In genomic region chr3:38411591-38411990, GRCh38 we compare ENCODE assay signal across 26 cellular contexts. TPM values are rescaled to one million over a fixed set of nuclear protein-coding genes. Genes with fewer than 3 reads are reported as not detected.
A peak's percentile ranks its signal among the peaks of the same experiment; 100 is the strongest.
DNase-seq lines count a peak whose midpoint lies in the region; ATAC-seq, FAIRE-seq and TF ChIP-seq lines count a peak whose summit lies in the region.
"Had no signal": no experiment of that assay in that cellular context is flagged by ENCODE, and none has a peak within 500 bp of the region (broad histone marks: within the 10 kb centered on the region; RNA-seq: fewer than 3 reads in every experiment).

No MANE protein-coding gene starts in this region.

- ATAC-seq in HepG2: peak; percentile 35
- no peak for ATAC-seq in right lobe of liver
- peak; percentile 69 for ATAC-seq in mucosa of descending colon
- ATAC-seq: GM12878 had no signal

- no peak overlapping the region for H2AFZ ChIP-seq in HepG2 (ENCODE audit: low read length)

- no peak overlapping the region for H3K9ac ChIP-seq in HepG2 (ENCODE audit: insufficient read depth, low read depth, low read length)
- H3K9ac ChIP-seq: BLaER1 had no signal

- H3K27ac ChIP-seq in HepG2 (ENCODE audit: extremely low read length, insufficient read depth, low read length) (no peak overlapping the region), right lobe of liver (no peak overlapping the region), thyroid gland (no peak overlapping the region)
- H3K27ac ChIP-seq: BLaER1 had no signal

- FAIRE-seq in HepG2 (lab: Jason Lieb, UNC): no peak
- FAIRE-seq: A204.1, GM12878, GM12892, GM18507 had no signal

- no peak for TF ChIP-seq RAD21 in HepG2 (CRISPR knock-in tag; IDR thresholded peaks at IDR 0.05)

- BruUV-seq in HepG2 (replicated peaks; lab: Mats Ljungman, UMichigan): no TSS peak

- H3K36me3 ChIP-seq in HepG2 (replicated peaks in 1 of 2; ENCODE audit: control insufficient read depth in 1 of 2, insufficient read depth in 2 of 2, low read length in 2 of 2): peaks cover 2 to 6% of the 10 kb centered on the region in 2 experiments; a peak in 1 of 5 replicates
- peaks cover 0 to 6% (median 0%) of the 10 kb centered on the region in 4 donors for H3K36me3 ChIP-seq in right lobe of liver
- H3K36me3 ChIP-seq in mucosa of descending colon (ENCODE audit: low read depth): no peaks in the 10 kb centered on the region
- no peaks in the 10 kb centered on the region for H3K36me3 ChIP-seq in thyroid gland
- H3K36me3 ChIP-seq: BE2C, BLaER1 had no signal

- DNase-seq in HepG2 (ENCODE audit: low spot score) (no peak), right lobe of liver (no peak), fibroblast of villous mesenchyme (ENCODE audit: low read depth) (peak; percentile 65), mucosa of descending colon (no peak), thyroid gland (no peak)
- no peak for DNase-seq in stimulated activated CD4-positive, alpha-beta T cell treated with anti-CD3 and anti-CD28 coated beads, Interleukin-4, amount 100 ng/mL, for 1 hour
- DNase-seq: 8988T; ACHN; BE2C; C1 segment of cervical spinal cord; CD4-positive, alpha-beta memory T cell; CD4-positive, CD25-positive, alpha-beta regulatory T cell; CD8-positive, alpha-beta memory T cell; COR-L47; DMS 273 treated with DMSO at 0.1 percent for 48 hours; DMS153; DMS53; DMS79; DND-41; EL; GDM1 had no signal

- POLR2A ChIA-PET in HepG2 (lab: Yijun Ruan, JAX): no interaction called here

- H3K4me2 ChIP-seq in HepG2 (ENCODE audit: low read depth, low read length): no peak overlapping the region
- H3K4me2 ChIP-seq: BLaER1 had no signal

- no peaks in the 10 kb centered on the region for H4K20me1 ChIP-seq in HepG2 (ENCODE audit: insufficient read depth, low read length)
- H4K20me1 ChIP-seq: BLaER1 had no signal

- H3K27me3 ChIP-seq in HepG2 (ENCODE audit: control insufficient read depth in 1 of 2, insufficient read depth in 2 of 2, low read length in 2 of 2) (no peaks in the 10 kb centered on the region), right lobe of liver (no peaks in the 10 kb centered on the region), thyroid gland (no peaks in the 10 kb centered on the region)
- H3K27me3 ChIP-seq: BE2C, BLaER1 had no signal

- in situ Hi-C loops in HepG2 (cut with HindIII; ENCODE audit: extremely low pct_ligation_motif_present, low pct_unique_long_range_greater_than_20kb): no loop called here

- no peak for TF ChIP-seq POLR2A in HepG2 (IDR thresholded peaks at IDR 0.05; ENCODE audit: insufficient read depth in 1 of 2, low read depth in 2 of 2, low read length in 2 of 2)
- TF ChIP-seq POLR2A in right lobe of liver (IDR thresholded peaks at IDR 0.05): no peak
- TF ChIP-seq POLR2A in thyroid gland (IDR thresholded peaks at IDR 0.05): no peak

- TF ChIP-seq CTCF in HepG2 (CRISPR knock-in tag; IDR thresholded peaks at IDR 0.05) (no peak), right lobe of liver (IDR thresholded peaks at IDR 0.05) (no peak), fibroblast of villous mesenchyme (IDR thresholded peaks at IDR 0.05; ENCODE audit: insufficient read depth, low read depth, low read length) (no peak), mucosa of descending colon (IDR thresholded peaks at IDR 0.05) (no peak), thyroid gland (IDR thresholded peaks at IDR 0.05) (no peak)

- H3K4me1 ChIP-seq in HepG2 (ENCODE audit: insufficient read depth, low read length): no peaks in the 10 kb centered on the region
- no peaks in the 10 kb centered on the region for H3K4me1 ChIP-seq in right lobe of liver
- no peaks in the 10 kb centered on the region for H3K4me1 ChIP-seq in mucosa of descending colon (ENCODE audit: low read depth)
- H3K4me1 ChIP-seq in thyroid gland: no peaks in the 10 kb centered on the region
- H3K4me1 ChIP-seq: BE2C, BLaER1 had no signal

- CTCF ChIA-PET in HepG2 (lab: Yijun Ruan, JAX; ENCODE audit: low intra/inter-chr PET ratio, low total read pairs): no interaction called here

- H3K9me3 ChIP-seq in HepG2 (ENCODE audit: low read length) (no peaks in the 10 kb centered on the region), right lobe of liver (no peaks in the 10 kb centered on the region), mucosa of descending colon (no peaks in the 10 kb centered on the region), thyroid gland (no peaks in the 10 kb centered on the region)
- H3K9me3 ChIP-seq: BE2C, BLaER1 had no signal

- TF ChIP-seq EP300 in HepG2 (IDR thresholded peaks at IDR 0.05; ENCODE audit: low read depth in 2 of 2, low read length in 2 of 2) (no peak), HepG2 (CRISPR knock-in tag; IDR thresholded peaks at IDR 0.05; ENCODE audit: borderline replicate concordance) (no peak)

- 75% methylated on average over 1 of the region's 1 CpG for WGBS in HepG2 (ENCODE audit: low lambda C conversion rate)
- 56% methylated on average over 1 of the region's 1 CpG for WGBS in right lobe of liver (ENCODE audit: insufficient coverage, low coverage, low lambda C conversion rate, missing lambda C conversion rate)
- WGBS in thyroid gland, 2 donors: 57 to 68% methylated on average over 1 of the region's 1 CpG

- H3K4me3 ChIP-seq in HepG2 (replicated peaks in 1 of 3; ENCODE audit: insufficient read depth in 1 of 3, low read depth in 2 of 3, low read length in 3 of 3): no peak overlapping the region
- H3K4me3 ChIP-seq in right lobe of liver: no peak overlapping the region
- H3K4me3 ChIP-seq in fibroblast of villous mesenchyme (ENCODE audit: low read depth, low read length): no peak overlapping the region
- H3K4me3 ChIP-seq in mucosa of descending colon: no peak overlapping the region
- H3K4me3 ChIP-seq in thyroid gland (replicated peaks in 1 of 3): no peak overlapping the region
- H3K4me3 ChIP-seq: BLaER1, GM12878 had no signal

- no peaks in the 10 kb centered on the region for H3K79me2 ChIP-seq in HepG2 (ENCODE audit: insufficient read depth, low read length)

- intact Hi-C loops in HepG2 (cut with micrococcal nuclease; ENCODE audit: unreplicated experiment) (no loop called here), right lobe of liver (cut with DNase I) (no loop called here), mucosa of descending colon (cut with DNase I, micrococcal nuclease) (no loop called here), thyroid gland (cut with DNase I) (no loop called here)

TF ChIP-seq in HepG2, 621 proteins besides CTCF, POLR2A, EP300 and RAD21 (continues in another document):
- TF ChIP-seq MTF1 (CRISPR knock-in tag; IDR thresholded peaks at IDR 0.05) (no peak), EHMT2 (IDR thresholded peaks at IDR 0.05; ENCODE audit: borderline replicate concordance, low read depth, low read length) (no peak), ZGPAT (CRISPR knock-in tag; IDR thresholded peaks at IDR 0.05) (no peak), ATM (IDR thresholded peaks at IDR 0.05; ENCODE audit: borderline replicate concordance) (no peak)
- TF ChIP-seq, protein P1, sequence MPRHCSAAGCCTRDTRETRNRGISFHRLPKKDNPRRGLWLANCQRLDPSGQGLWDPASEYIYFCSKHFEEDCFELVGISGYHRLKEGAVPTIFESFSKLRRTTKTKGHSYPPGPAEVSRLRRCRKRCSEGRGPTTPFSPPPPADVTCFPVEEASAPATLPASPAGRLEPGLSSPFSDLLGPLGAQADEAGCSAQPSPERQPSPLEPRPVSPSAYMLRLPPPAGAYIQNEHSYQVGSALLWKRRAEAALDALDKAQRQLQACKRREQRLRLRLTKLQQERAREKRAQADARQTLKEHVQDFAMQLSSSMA (CRISPR knock-in tag; IDR thresholded peaks at IDR 0.05): no peak

RNA-seq across cellular contexts. Expression of gene ACVR2B, which starts 42.1 kb away (rescaled TPM):
- total RNA-seq in HepG2 (2016; rRNA removed; fragmentation: Illumina TruSeq; extraction: Trizol) (10.0 and 11.3 TPM in 2 replicates), right lobe of liver (1 to 10 TPM; 2.0 to 5.9 (median 4.4) TPM), fibroblast of villous mesenchyme (1.3 and 1.9 TPM in 2 replicates), mucosa of descending colon (1 to 10 TPM; 4.3 to 9.6 (median 7.8) TPM), thyroid gland (10 to 100 TPM in 1 of 4 donors, 1 to 10 TPM in 3; 5.1 to 12.2 (median 7.7) TPM)
- total RNA-seq in HepG2 (2016; cell fraction: cytosol; rRNA removed; fragmentation: Illumina TruSeq; extraction: Trizol; ENCODE audit: low read depth): 1.9 and 2.3 TPM in 2 replicates
- total RNA-seq in HepG2 (2016; cell fraction: insoluble cytoplasmic fraction; rRNA removed; fragmentation: Illumina TruSeq; extraction: Trizol): 9.6 and 10.5 TPM in 2 replicates
- total RNA-seq in HepG2 (2016; cell fraction: membrane; rRNA removed; fragmentation: Illumina TruSeq; extraction: Trizol): 6.0 TPM in 2 replicates
- total RNA-seq in HepG2 (2016; cell fraction: nucleus; rRNA removed; fragmentation: Illumina TruSeq; extraction: Trizol): 11.7 and 13.1 TPM in 2 replicates
- polyA plus RNA-seq in HepG2 (2011; rRNA removed): 12.0 and 12.7 TPM in 2 replicates
- polyA plus RNA-seq in HepG2 (2011; cell fraction: cytosol; rRNA removed): 9.0 and 9.9 TPM in 2 replicates
- polyA plus RNA-seq in HepG2 (2011; cell fraction: nucleus; rRNA removed): 15.0 and 15.2 TPM in 2 replicates
- polyA plus RNA-seq in HepG2 (2012): 9.9 and 12.0 TPM in 2 replicates
- 2.7 and 2.9 TPM in 2 replicates for polyA plus RNA-seq in HepG2 (2016; cell fraction: cytosol; fragmentation: Illumina TruSeq; extraction: Trizol; ENCODE audit: low read depth)
- polyA plus RNA-seq in HepG2 (2016; cell fraction: insoluble cytoplasmic fraction; fragmentation: Illumina TruSeq; extraction: Trizol; ENCODE audit: low read depth): 5.1 and 5.5 TPM in 2 replicates
- polyA plus RNA-seq in HepG2 (2016; cell fraction: membrane; fragmentation: Illumina TruSeq; extraction: Trizol; ENCODE audit: low read depth): 3.4 and 4.2 TPM in 2 replicates
- polyA plus RNA-seq in HepG2 (2016; cell fraction: nucleus; fragmentation: Illumina TruSeq; extraction: Trizol; ENCODE audit: insufficient read depth, low read depth): 8.4 and 8.5 TPM in 2 replicates
- 23.0 and 122 TPM in 2 replicates for polyA minus RNA-seq in HepG2 (2011; rRNA and poly(A)+ RNA removed; ENCODE audit: low replicate concordance)
- polyA minus RNA-seq in HepG2 (2011; cell fraction: cytosol; rRNA and poly(A)+ RNA removed): 32.7 and 38.7 TPM in 2 replicates
- 27.8 and 34.2 TPM in 2 replicates for polyA minus RNA-seq in HepG2 (2011; cell fraction: nucleus; rRNA and poly(A)+ RNA removed)

Comparison
In these comparisons a context has a peak if more than half of its experiments do, and no peak if none do; other contexts are left out.
1. ATAC-seq: peak in HepG2 (single experiment) and mucosa of descending colon (single experiment); none in right lobe of liver (0 of 4).